ENCODE assay signal across 8 cellular contexts in genomic region chr5:14993734-14994133, GRCh38.
A peak's percentile ranks its signal among the peaks of the same experiment; 100 is the strongest.
DNase-seq lines count a peak whose midpoint lies in the region; ATAC-seq and TF ChIP-seq lines count a peak whose summit lies in the region.
"Not testable (repeated sequence)": the region's sequence is repeated elsewhere in the genome, so short reads cannot be mapped to it uniquely, and the experiment has no call there.

No MANE protein-coding gene starts in this region.

- POLR2A ChIA-PET in CD4-positive, alpha-beta T cell (lab: Charles Lee), result interaction anchor here (0.7 to 2.0 kb wide), 11 partner anchors 9 to 326 kb away, joined by 3 to 19 read pairs (median 5); partner anchors contain the start of gene ANKH
- POLR2A ChIA-PET in activated CD4-positive, alpha-beta memory T cell treated with anti-CD3 and anti-CD28 coated beads for 36 hours (lab: Charles Lee), result interaction anchor here (1.7 to 1.9 kb wide), 3 partner anchors 9 to 124 kb away, joined by 5 to 6 read pairs (median 6); no protein-coding TSS in a partner anchor
- POLR2A ChIA-PET in activated naive CD8-positive, alpha-beta T cell treated with anti-CD3 and anti-CD28 coated beads, Interleukin-2, amount 10 ng/mL, durations not matched to agents 7 days and 5 days (lab: Charles Lee), result interaction anchor here (0.7 to 1.8 kb wide), 3 partner anchors 90 to 123 kb away, joined by 4 to 6 read pairs (median 4); partner anchors contain the start of gene ANKH

- TF ChIP-seq POLR2A in testis (IDR thresholded peaks at IDR 0.05), result not testable (repeated sequence)

- H3K9me3 Mint-ChIP-seq in CD4-positive, alpha-beta T cell; activated CD4-positive, alpha-beta memory T cell treated with anti-CD3 and anti-CD28 coated beads for 36 hours; activated T-helper 17 cell treated with anti-CD3 and anti-CD28 coated beads, Interleukin-2, amount 50 U/mL, for 72 hours; activated naive CD8-positive, alpha-beta T cell treated with anti-CD3 and anti-CD28 coated beads, Interleukin-2, amount 10 ng/mL, durations not matched to agents 7 days and 5 days; natural killer cell treated with Interleukin-12 subunit alpha and Interleukin-12 subunit beta and Interleukin-15 and Interleukin-18, amount 100 ng/mL, for 72 hours: not testable (repeated sequence)

- WGBS in testis, 2 donors, result 77 to 90% methylated on average over 12 to 28 of the region's 34 CpGs

- intact Hi-C loops in CD4-positive, alpha-beta T cell (cut with DNase I, micrococcal nuclease), result loop anchor here (2.0 to 5.0 kb wide), 2 partner anchors 287 to 851 kb away; partner anchors contain the start of gene TRIO (in 1 of the 2)
- intact Hi-C loops in activated CD4-positive, alpha-beta memory T cell treated with anti-CD3 and anti-CD28 coated beads for 36 hours (cut with micrococcal nuclease), result loop anchor here (2.0 to 10.0 kb wide), 5 partner anchors 47 to 579 kb away; no protein-coding TSS in a partner anchor
- intact Hi-C loops in testis (cut with DNase I; ENCODE audit: low total_unique reads), result not testable (repeated sequence)

- H3K27me3 Mint-ChIP-seq in CD4-positive, alpha-beta T cell; activated CD4-positive, alpha-beta memory T cell treated with anti-CD3 and anti-CD28 coated beads for 36 hours; activated T-helper 17 cell treated with anti-CD3 and anti-CD28 coated beads, Interleukin-2, amount 50 U/mL, for 72 hours; activated naive CD8-positive, alpha-beta T cell treated with anti-CD3 and anti-CD28 coated beads, Interleukin-2, amount 10 ng/mL, durations not matched to agents 7 days and 5 days; natural killer cell treated with Interleukin-12 subunit alpha and Interleukin-12 subunit beta and Interleukin-15 and Interleukin-18, amount 100 ng/mL, for 72 hours: not testable (repeated sequence)

- not testable (repeated sequence) for H3K27me3 ChIP-seq in CD4-positive, alpha-beta T cell (ENCODE audit: control insufficient read depth, insufficient read depth, low read length); Loucy (ENCODE audit: insufficient read depth, low read length, poor library complexity, severe bottlenecking); testis

- H3K4me1 Mint-ChIP-seq in CD4-positive, alpha-beta T cell (ENCODE audit: low read depth), result peaks cover 13% of the 10 kb centered on the region
- peaks cover 15% of the 10 kb centered on the region for H3K4me1 Mint-ChIP-seq in activated CD4-positive, alpha-beta memory T cell treated with anti-CD3 and anti-CD28 coated beads for 36 hours (ENCODE audit: low read depth)
- H3K4me1 Mint-ChIP-seq in activated T-helper 17 cell treated with anti-CD3 and anti-CD28 coated beads, Interleukin-2, amount 50 U/mL, for 72 hours, result not testable (repeated sequence)
- peaks cover 15% of the 10 kb centered on the region for H3K4me1 Mint-ChIP-seq in activated naive CD8-positive, alpha-beta T cell treated with anti-CD3 and anti-CD28 coated beads, Interleukin-2, amount 10 ng/mL, durations not matched to agents 7 days and 5 days
- H3K4me1 Mint-ChIP-seq in natural killer cell treated with Interleukin-12 subunit alpha and Interleukin-12 subunit beta and Interleukin-15 and Interleukin-18, amount 100 ng/mL, for 72 hours (ENCODE audit: low read depth in 2 of 2), result peaks cover 11 to 12% of the 10 kb centered on the region in 2 donors

- not testable (repeated sequence) for H3K79me2 ChIP-seq in Loucy (ENCODE audit: insufficient read depth, low read length)

- H3K4me1 ChIP-seq in Loucy (ENCODE audit: insufficient read depth, low read length, poor library complexity, severe bottlenecking), result peaks cover 12% of the 10 kb centered on the region
- H3K4me1 ChIP-seq in testis, result not testable (repeated sequence)

- not testable (repeated sequence) for H3K36me3 Mint-ChIP-seq in CD4-positive, alpha-beta T cell (ENCODE audit: low read depth); activated CD4-positive, alpha-beta memory T cell treated with anti-CD3 and anti-CD28 coated beads for 36 hours; activated T-helper 17 cell treated with anti-CD3 and anti-CD28 coated beads, Interleukin-2, amount 50 U/mL, for 72 hours (ENCODE audit: low read depth); activated naive CD8-positive, alpha-beta T cell treated with anti-CD3 and anti-CD28 coated beads, Interleukin-2, amount 10 ng/mL, durations not matched to agents 7 days and 5 days; natural killer cell treated with Interleukin-12 subunit alpha and Interleukin-12 subunit beta and Interleukin-15 and Interleukin-18, amount 100 ng/mL, for 72 hours

- H4K20me1 ChIP-seq in Loucy (ENCODE audit: insufficient read depth, low read length, poor library complexity, severe bottlenecking), result not testable (repeated sequence)

- H3K27ac ChIP-seq in CD4-positive, alpha-beta T cell (ENCODE audit: low read depth, low read length); testis: not testable (repeated sequence)

- CTCF ChIA-PET in CD4-positive, alpha-beta T cell (lab: Charles Lee), result interaction anchor here (1.2 to 1.8 kb wide), 4 partner anchors 10 to 123 kb away, joined by 3 to 18 read pairs (median 5); no protein-coding TSS in a partner anchor
- CTCF ChIA-PET in activated CD4-positive, alpha-beta memory T cell treated with anti-CD3 and anti-CD28 coated beads for 36 hours (lab: Charles Lee), result interaction anchor here (1.1 to 2.2 kb wide), 6 partner anchors 10 to 308 kb away, joined by 3 to 10 read pairs (median 6); partner anchors contain the start of gene ANKH

- not testable (repeated sequence) for H2AFZ ChIP-seq in Loucy (ENCODE audit: low read length)

- H3K4me3 ChIP-seq in Loucy (ENCODE audit: low read length, poor library complexity, severe bottlenecking) (peak overlapping the region; percentile 77), fibroblast of villous mesenchyme (ENCODE audit: low read depth, low read length) (peak overlapping the region; percentile 42), testis (peak overlapping the region; percentile 36 to 38)

- H3K36me3 ChIP-seq in Loucy (ENCODE audit: insufficient read depth, low read length); testis (ENCODE audit: low read depth, missing control alignments): not testable (repeated sequence)

- peak overlapping the region; percentile 90 for H3K4me2 ChIP-seq in Loucy (ENCODE audit: low read depth, low read length, poor library complexity, severe bottlenecking)

- peak overlapping the region; percentile 97 for H3K4me3 Mint-ChIP-seq in CD4-positive, alpha-beta T cell
- peak overlapping the region; percentile 71 for H3K4me3 Mint-ChIP-seq in activated CD4-positive, alpha-beta memory T cell treated with anti-CD3 and anti-CD28 coated beads for 36 hours
- H3K4me3 Mint-ChIP-seq in activated T-helper 17 cell treated with anti-CD3 and anti-CD28 coated beads, Interleukin-2, amount 50 U/mL, for 72 hours, result peak overlapping the region; percentile 91
- H3K4me3 Mint-ChIP-seq in activated naive CD8-positive, alpha-beta T cell treated with anti-CD3 and anti-CD28 coated beads, Interleukin-2, amount 10 ng/mL, durations not matched to agents 7 days and 5 days, result peak overlapping the region; percentile 88
- peak overlapping the region; percentile 96 for H3K4me3 Mint-ChIP-seq in natural killer cell treated with Interleukin-12 subunit alpha and Interleukin-12 subunit beta and Interleukin-15 and Interleukin-18, amount 100 ng/mL, for 72 hours

- H3K27ac Mint-ChIP-seq in CD4-positive, alpha-beta T cell, result peak overlapping the region; percentile 95
- not testable (repeated sequence) for H3K27ac Mint-ChIP-seq in activated CD4-positive, alpha-beta memory T cell treated with anti-CD3 and anti-CD28 coated beads for 36 hours
- H3K27ac Mint-ChIP-seq in activated T-helper 17 cell treated with anti-CD3 and anti-CD28 coated beads, Interleukin-2, amount 50 U/mL, for 72 hours, result peak overlapping the region; percentile 90
- H3K27ac Mint-ChIP-seq in activated naive CD8-positive, alpha-beta T cell treated with anti-CD3 and anti-CD28 coated beads, Interleukin-2, amount 10 ng/mL, durations not matched to agents 7 days and 5 days, result peak overlapping the region; percentile 94
- H3K27ac Mint-ChIP-seq in natural killer cell treated with Interleukin-12 subunit alpha and Interleukin-12 subunit beta and Interleukin-15 and Interleukin-18, amount 100 ng/mL, for 72 hours, result peak overlapping the region in 1 of 2 donors; percentile 93

- not testable (repeated sequence) for ATAC-seq in CD4-positive, alpha-beta T cell (ENCODE audit: poor library complexity); activated T-helper 17 cell treated with anti-CD3 and anti-CD28 coated beads, Interleukin-2, amount 50 U/mL, for 72 hours (replicated peaks); activated naive CD8-positive, alpha-beta T cell treated with anti-CD3 and anti-CD28 coated beads, Interleukin-2, amount 10 ng/mL, durations not matched to agents 7 days and 5 days (ENCODE audit: low read depth); natural killer cell treated with Interleukin-12 subunit alpha and Interleukin-12 subunit beta and Interleukin-15 and Interleukin-18, amount 100 ng/mL, for 72 hours

- H3K9me2 ChIP-seq in Loucy (replicated peaks; ENCODE audit: low read depth, low read length), result not testable (repeated sequence)

- peak overlapping the region; percentile 71 for H3K9ac ChIP-seq in Loucy (ENCODE audit: low read depth, low read length, poor library complexity, severe bottlenecking)

- H3F3A ChIP-seq in Loucy (ENCODE audit: low read depth), result not testable (repeated sequence)

- H3K9me3 ChIP-seq in CD4-positive, alpha-beta T cell (ENCODE audit: control insufficient read depth, low read length); Loucy (ENCODE audit: insufficient read depth, low read depth, low read length); testis: not testable (repeated sequence)

- not testable (repeated sequence) for TF ChIP-seq CTCF in CD4-positive, alpha-beta T cell (IDR thresholded peaks at IDR 0.05); Loucy (conservative IDR thresholded peaks at IDR 0.05; ENCODE audit: low read length); fibroblast of villous mesenchyme (IDR thresholded peaks at IDR 0.05; ENCODE audit: insufficient read depth, low read depth, low read length); testis (IDR thresholded peaks at IDR 0.05)

- not testable (repeated sequence) for DNase-seq in CD4-positive, alpha-beta T cell; activated CD4-positive, alpha-beta memory T cell treated with anti-CD3 and anti-CD28 coated beads for 36 hours; activated naive CD8-positive, alpha-beta T cell treated with anti-CD3 and anti-CD28 coated beads, Interleukin-2, amount 10 ng/mL, durations not matched to agents 7 days and 5 days; fibroblast of villous mesenchyme (ENCODE audit: low read depth); natural killer cell treated with Interleukin-12 subunit alpha and Interleukin-12 subunit beta and Interleukin-15 and Interleukin-18, amount 100 ng/mL, for 72 hours (ENCODE audit: low spot score); testis
